In genomic region chr1:198363752-198364151, GRCh38 we compare ENCODE assay signal across 23 cellular contexts.
DNase-seq lines count a peak whose midpoint lies in the region; ATAC-seq lines count a peak whose summit lies in the region.
"Had no signal": no experiment of that assay in that cellular context is flagged by ENCODE, and none has a peak within 500 bp of the region (broad histone marks: within the 10 kb centered on the region; RNA-seq: fewer than 3 reads in every experiment).

No MANE protein-coding gene starts in this region.

- DNase-seq in stimulated activated CD4-positive, alpha-beta T cell treated with anti-CD3 and anti-CD28 coated beads, Interleukin-12 subunit alpha, Interleukin-12 subunit beta, amount 100 ng/mL, for 4 hours: no peak
- no peak for DNase-seq in NCI-H1436 treated with DMSO at 0.1 percent for 48 hours (lab: John Stamatoyannopoulos, UW)
- DNase-seq: activated CD4-positive, alpha-beta T cell treated with anti-CD3 and anti-CD28 coated beads, Interleukin-2, amount 50 U/mL, for 48 hours; activated naive CD4-positive, alpha-beta T cell treated with anti-CD3 and anti-CD28 coated beads, Interleukin-2, amount 50 U/mL, for 16 hours; activated T-cell treated with anti-CD3 and anti-CD28 coated beads, Interleukin-2, amount 50 U/mL, for 4 hours; aorta; central memory CD4-positive, alpha-beta T cell; DMS79; foreskin keratinocyte; mesenchymal stem cell; naive thymus-derived CD4-positive, alpha-beta T cell; NCI-H526; posterior cingulate gyrus; SHP77 treated with DMSO at 0.1 percent for 48 hours; sigmoid colon; T-cell had no signal

- ATAC-seq in GM18508 (IDR thresholded peaks at IDR 0.05; ENCODE audit: insufficient read depth, unreplicated experiment): peak; percentile 50
- peak; percentile 48 for ATAC-seq in GM18907 (IDR thresholded peaks at IDR 0.05; ENCODE audit: unreplicated experiment)
- peak; percentile 65 for ATAC-seq in HG02623 (IDR thresholded peaks at IDR 0.05; ENCODE audit: unreplicated experiment)
- peak; percentile 77 for ATAC-seq in HG03520 (IDR thresholded peaks at IDR 0.05; ENCODE audit: unreplicated experiment)
- no peak for ATAC-seq in GM19328 (IDR thresholded peaks at IDR 0.05; ENCODE audit: unreplicated experiment)
- ATAC-seq in HG03159 (IDR thresholded peaks at IDR 0.05; ENCODE audit: unreplicated experiment): no peak
- ATAC-seq: foreskin keratinocyte; GM23338; naive thymus-derived CD4-positive, alpha-beta T cell; T-cell had no signal

Comparison
In these comparisons a context has a peak if more than half of its experiments do, and no peak if none do; other contexts are left out.
1. ATAC-seq: peak in GM18508 (single experiment), GM18907 (single experiment), HG02623 (single experiment) and HG03520 (single experiment); none in GM19328 (single experiment) and HG03159 (single experiment).